Comparison of ENCODE assay signal across 8 cellular contexts in the genomic region with DNA sequence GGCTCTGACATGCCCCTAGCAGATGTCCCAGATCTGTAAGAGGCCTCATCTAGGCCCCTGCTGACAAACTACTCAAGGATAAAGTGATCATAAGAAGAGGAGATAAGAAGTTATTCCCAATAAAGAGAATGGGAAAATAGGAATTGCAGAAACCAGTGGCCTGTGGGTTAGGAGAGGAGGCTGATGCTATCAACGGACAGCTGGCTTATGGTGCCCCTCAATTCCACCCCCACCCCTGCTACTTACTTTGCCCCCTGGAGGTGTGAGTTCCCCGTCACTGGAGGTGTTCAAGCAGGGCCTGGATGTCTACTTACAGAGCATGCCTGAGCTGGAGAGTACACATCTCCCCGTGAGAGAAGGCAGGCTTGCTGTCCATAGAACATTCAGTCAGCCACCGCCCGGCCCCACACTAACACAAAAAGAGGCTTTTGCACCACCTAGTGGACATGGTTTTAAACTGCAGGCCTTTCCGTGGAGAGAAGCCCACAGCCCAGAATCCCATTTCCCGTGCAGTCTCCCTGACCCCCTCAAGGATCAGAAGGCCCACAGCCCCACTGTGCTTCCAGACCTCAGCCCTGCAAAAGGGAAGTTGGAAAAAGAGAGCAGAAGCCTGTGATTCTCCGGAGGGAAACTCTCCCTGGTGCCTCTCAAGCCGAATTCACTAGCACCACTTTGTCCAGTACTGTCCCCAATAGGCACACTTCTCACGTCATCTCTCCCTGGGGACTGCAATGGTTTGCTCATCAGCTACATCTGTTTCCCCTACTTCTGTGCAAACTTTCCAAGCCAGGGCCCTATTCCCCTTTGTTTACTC. TPM values are rescaled to one million over a fixed set of nuclear protein-coding genes. Genes with fewer than 3 reads are reported as not detected.
DNase-seq lines count a peak whose midpoint lies in the region; ATAC-seq and TF ChIP-seq lines count a peak whose summit lies in the region.

No MANE protein-coding gene starts in this region.

- H3K27ac ChIP-seq in 22Rv1, result no peak overlapping the region
- no peak overlapping the region for H3K27ac ChIP-seq in MM.1S (ENCODE audit: low read length)
- H3K27ac ChIP-seq in suprapubic skin, result no peak overlapping the region

- peak; percentile 74 for DNase-seq in MM.1S
- DNase-seq in RPMI8226, result peak; percentile 78
- peak; percentile 37 to 39 for DNase-seq in activated T-helper 1 cell treated with anti-CD3 and anti-CD28 coated beads, Interleukin-2, amount 50 U/mL, for 16 hours (ENCODE audit: low read depth in 1 of 2, low spot score in 1 of 2)
- peak; percentile 87 for DNase-seq in fibroblast of the aortic adventitia (ENCODE audit: low read depth)
- DNase-seq in nucleus accumbens (lab: John Stamatoyannopoulos, UW), result peak in 50 of 56 donors; percentile 10 to 86 (median 62)
- DNase-seq in suprapubic skin (ENCODE audit: low spot score in 2 of 2), result peak; percentile 85 to 89

- H3K9me2 ChIP-seq in MM.1S (replicated peaks; ENCODE audit: insufficient read depth, low read length), result no peaks in the 10 kb centered on the region

- peak; percentile 50 for ATAC-seq in GM18511 (IDR thresholded peaks at IDR 0.05; ENCODE audit: unreplicated experiment)

- no peak for TF ChIP-seq EP300 in suprapubic skin (IDR thresholded peaks at IDR 0.05)

- no peaks in the 10 kb centered on the region for H3K36me3 ChIP-seq in MM.1S (replicated peaks; ENCODE audit: insufficient read depth, low read length)
- H3K36me3 ChIP-seq in suprapubic skin, result no peaks in the 10 kb centered on the region

- 26% methylated on average over 8 of the region's 10 CpGs for WGBS in suprapubic skin

- no peaks in the 10 kb centered on the region for H3K79me2 ChIP-seq in MM.1S (ENCODE audit: low read length)

- H3K27me3 ChIP-seq in MM.1S (replicated peaks; ENCODE audit: insufficient read depth, low read length) (no peaks in the 10 kb centered on the region), suprapubic skin (no peaks in the 10 kb centered on the region)

- no peaks in the 10 kb centered on the region for H3F3A ChIP-seq in MM.1S (ENCODE audit: insufficient read depth, low read length)

- no peak overlapping the region for H3K9ac ChIP-seq in MM.1S (ENCODE audit: low read length)

- peak overlapping the region; percentile 52 for H2AFZ ChIP-seq in MM.1S (ENCODE audit: low read length)

- H3K4me1 ChIP-seq in MM.1S (ENCODE audit: low read length), result peaks cover 10% of the 10 kb centered on the region
- peaks cover 12% of the 10 kb centered on the region for H3K4me1 ChIP-seq in suprapubic skin

- H3K4me3 ChIP-seq in MM.1S (ENCODE audit: low read length) (no peak overlapping the region), fibroblast of the aortic adventitia (ENCODE audit: low read depth, low read length) (peak overlapping the region; percentile 22), suprapubic skin (no peak overlapping the region)

- no peaks in the 10 kb centered on the region for H4K20me1 ChIP-seq in MM.1S (ENCODE audit: insufficient read depth, low read length)

- H3K4me2 ChIP-seq in MM.1S (ENCODE audit: low read depth, low read length), result no peak overlapping the region

- TF ChIP-seq POLR2A in suprapubic skin (IDR thresholded peaks at IDR 0.05), result no peak

- H3K9me3 ChIP-seq in MM.1S (replicated peaks; ENCODE audit: insufficient read depth, low read length) (no peaks in the 10 kb centered on the region), suprapubic skin (no peaks in the 10 kb centered on the region)

- TF ChIP-seq CTCF in 22Rv1 (IDR thresholded peaks at IDR 0.05) (peak; percentile 82), MM.1S (IDR thresholded peaks at IDR 0.05; ENCODE audit: low read length) (peak; percentile 80), fibroblast of the aortic adventitia (IDR thresholded peaks at IDR 0.05; ENCODE audit: insufficient read depth, low read length) (peak; percentile 82), suprapubic skin (IDR thresholded peaks at IDR 0.05) (peak; percentile 78 to 86)

RNA-seq across cellular contexts. Expression of gene BNIP5, which starts 23.8 kb away (rescaled TPM):
- total RNA-seq in fibroblast of the aortic adventitia (ENCODE audit: low replicate concordance), result not detected in 2 replicates
- total RNA-seq in suprapubic skin, result under 1 TPM in 1 of 4 donors, not detected in 3; 0.11 TPM

RNA-seq across cellular contexts. Expression of gene ETV7, which starts 27.0 kb away (rescaled TPM):
- total RNA-seq in fibroblast of the aortic adventitia (ENCODE audit: low replicate concordance) (0.09 TPM in 1 of 2 replicates, not detected in the other), suprapubic skin (10 to 100 TPM in 2 of 4 donors, 1 to 10 TPM in 2; 5.9 to 13.0 (median 9.5) TPM)
